ENCODE assay signal across 6 cellular contexts in the genomic region with DNA sequence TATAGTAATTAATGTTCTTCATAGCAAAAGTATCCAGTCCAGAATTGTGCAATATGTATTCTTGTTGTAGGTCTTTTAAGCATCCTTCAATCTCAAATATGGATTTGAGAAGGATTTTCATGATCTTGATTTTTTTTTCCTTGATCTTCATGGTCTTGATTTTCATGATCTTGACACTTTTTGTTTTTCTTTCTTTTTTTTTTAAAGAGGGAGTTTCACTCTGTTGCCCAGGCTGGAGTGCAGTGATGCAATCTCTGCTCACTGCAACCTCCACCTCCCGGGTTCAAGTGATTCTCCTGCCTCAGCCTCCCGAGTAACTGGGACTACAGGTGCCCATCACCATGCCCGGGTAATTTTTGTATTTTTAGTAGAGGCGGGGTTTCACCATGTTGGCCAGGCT. TPM values are rescaled to one million over a fixed set of nuclear protein-coding genes. Genes with fewer than 3 reads are reported as not detected.
DNase-seq lines count a peak whose midpoint lies in the region; ATAC-seq, FAIRE-seq and TF ChIP-seq lines count a peak whose summit lies in the region.
"Not testable (repeated sequence)": the region's sequence is repeated elsewhere in the genome, so short reads cannot be mapped to it uniquely, and the experiment has no call there.

No MANE protein-coding gene starts in this region.

- not testable (repeated sequence) for H2BK120ac ChIP-seq in IMR-90 (ENCODE audit: low read depth, low read length)

- in situ Hi-C loops in IMR-90 (cut with MboI; ENCODE audit: low sequenced_read_pairs); K562 (cut with MboI): not testable (repeated sequence)

- not testable (repeated sequence) for TF ChIP-seq POLR2A in IMR-90 (IDR thresholded peaks at IDR 0.05; ENCODE audit: low read depth, low read length); K562 (conservative IDR thresholded peaks at IDR 0.05)

- H3K18ac ChIP-seq in IMR-90 (ENCODE audit: low read depth, low read length): not testable (repeated sequence)

- H2AFZ ChIP-seq in IMR-90 (replicated peaks; ENCODE audit: low read length, poor library complexity); K562 (ENCODE audit: low read depth, low read length): not testable (repeated sequence)

- H3K4me3 ChIP-seq in IMR-90 (ENCODE audit: insufficient read depth, low read depth, low read length); K562; right atrium auricular region: not testable (repeated sequence)

- intact Hi-C loops in IMR-90 (cut with micrococcal nuclease); activated B cell treated with CpG ODN at 0.5 μM for 24 hours (cut with micrococcal nuclease); K562 (cut with micrococcal nuclease); natural killer cell (cut with micrococcal nuclease): not testable (repeated sequence)

- H2AK5ac ChIP-seq in IMR-90 (ENCODE audit: low read depth, low read length): not testable (repeated sequence)

- POLR2A ChIA-PET in IMR-90 (lab: Charles Lee; ENCODE audit: unreplicated experiment): not testable (repeated sequence)
- POLR2A ChIA-PET in activated B cell treated with CpG ODN at 0.5 μM for 24 hours (lab: Charles Lee) (interaction anchor here (2.5 kb wide), 1 partner anchor 11 kb away, joined by 14 read pairs; a partner anchor contains a TSS), K562 (lab: Yijun Ruan, JAX) (interaction anchor here (0.8 kb wide), 1 partner anchor 61 kb away, joined by 4 read pairs; no protein-coding TSS in a partner anchor)

- H4K8ac ChIP-seq in IMR-90 (ENCODE audit: low read depth in 2 of 2, low read length in 2 of 2): not testable (repeated sequence)

- H3K36me3 ChIP-seq in IMR-90 (ENCODE audit: control insufficient read depth, insufficient read depth, low read length); K562 (ENCODE audit: control insufficient read depth, insufficient read depth, low read length); right atrium auricular region: not testable (repeated sequence)

- H3K9me3 ChIP-seq in IMR-90 (ENCODE audit: control insufficient read depth, insufficient read depth, low read length); K562 (replicated peaks; ENCODE audit: control insufficient read depth, insufficient read depth, low read depth, low read length); right atrium auricular region: not testable (repeated sequence)

- not testable (repeated sequence) for H3K9me3 Mint-ChIP-seq in activated B cell treated with CpG ODN at 0.5 μM for 24 hours; activated T-cell treated with anti-CD3 and anti-CD28 coated beads, Interleukin-2, amount 50 U/mL, for 72 hours; natural killer cell

- H2AK9ac ChIP-seq in IMR-90 (replicated peaks; ENCODE audit: low read depth, low read length, poor library complexity): not testable (repeated sequence)

- H4K5ac ChIP-seq in IMR-90 (ENCODE audit: low read depth, low read length): not testable (repeated sequence)

- peaks cover 15 to 33% of the 10 kb centered on the region in 2 experiments for H3K79me1 ChIP-seq in IMR-90 (ENCODE audit: low read depth in 1 of 2, low read length in 2 of 2)

- not testable (repeated sequence) for TF ChIP-seq CTCF in IMR-90 (conservative IDR thresholded peaks at IDR 0.05; ENCODE audit: low read depth, low read length); activated B cell treated with CpG ODN at 0.5 μM for 24 hours (IDR thresholded peaks at IDR 0.05); K562 (IDR thresholded peaks at IDR 0.05 in 2 of 3, conservative IDR thresholded peaks at IDR 0.05 in 1 of 3; ENCODE audit: insufficient read depth in 2 of 3, low read depth in 1 of 3, low read length in 3 of 3); right atrium auricular region (IDR thresholded peaks at IDR 0.05); natural killer cell (IDR thresholded peaks at IDR 0.05)

- H2BK5ac ChIP-seq in IMR-90 (ENCODE audit: low read depth, low read length, poor library complexity, severe bottlenecking): not testable (repeated sequence)

- not testable (repeated sequence) for H3K4me3 Mint-ChIP-seq in activated B cell treated with CpG ODN at 0.5 μM for 24 hours; activated T-cell treated with anti-CD3 and anti-CD28 coated beads, Interleukin-2, amount 50 U/mL, for 72 hours; natural killer cell

- dilution Hi-C loops in IMR-90 (cut with HindIII; ENCODE audit: low sequenced_read_pairs, unreplicated experiment): not testable (repeated sequence)

- not testable (repeated sequence) for H3K14ac ChIP-seq in IMR-90 (replicated peaks; ENCODE audit: low read depth, low read length)

- H3K4me1 Mint-ChIP-seq in activated B cell treated with CpG ODN at 0.5 μM for 24 hours (peaks cover 54% of the 10 kb centered on the region), natural killer cell (peaks cover 35 to 47% of the 10 kb centered on the region in 2 donors)
- H3K4me1 Mint-ChIP-seq in activated T-cell treated with anti-CD3 and anti-CD28 coated beads, Interleukin-2, amount 50 U/mL, for 72 hours (ENCODE audit: low read depth): peaks cover 41% of the 10 kb centered on the region

- peaks cover 65% of the 10 kb centered on the region for H3K79me2 ChIP-seq in K562 (ENCODE audit: control insufficient read depth, insufficient read depth, low read length)

- CTCF ChIA-PET in IMR-90 (lab: Yijun Ruan, JAX): interaction anchor here (0.5 kb wide), 1 partner anchor 1344 kb away, joined by 3 read pairs; no protein-coding TSS in a partner anchor
- CTCF ChIA-PET in activated B cell treated with CpG ODN at 0.5 μM for 24 hours (lab: Charles Lee); K562 (lab: Yijun Ruan, JAX; ENCODE audit: low intra/inter-chr PET ratio): not testable (repeated sequence)

- TF ChIP-seq RAD21 in IMR-90 (IDR thresholded peaks at IDR 0.05; ENCODE audit: low read length); K562 (CRISPR knock-in tag; conservative IDR thresholded peaks at IDR 0.05 in 1 of 2, IDR thresholded peaks at IDR 0.05 in 1 of 2): not testable (repeated sequence)

- no CpG with 5 or more reads among the region's 4 CpGs for WGBS in IMR-90 (ENCODE audit: extremely low coverage in 2 of 2, insufficient read length in 1 of 2), 2 experiments
- 63% methylated on average over 4 of the region's 4 CpGs for WGBS in K562 (ENCODE audit: insufficient coverage, low coverage, missing lambda C conversion rate)

- not testable (repeated sequence) for H3K27me3 ChIP-seq in IMR-90 (ENCODE audit: control insufficient read depth, insufficient read depth, low read length); K562 (ENCODE audit: control insufficient read depth in 2 of 2, insufficient read depth in 2 of 2, low read length in 2 of 2); right atrium auricular region

- FAIRE-seq in K562 (lab: Jason Lieb, UNC): not testable (repeated sequence)

- not testable (repeated sequence) for H4K91ac ChIP-seq in IMR-90 (ENCODE audit: insufficient read depth, low read depth, low read length)

- not testable (repeated sequence) for H3K23ac ChIP-seq in IMR-90 (ENCODE audit: low read depth, low read length)

- not testable (repeated sequence) for H3K4me1 ChIP-seq in IMR-90 (ENCODE audit: control insufficient read depth, insufficient read depth, low read length)
- H3K4me1 ChIP-seq in K562 (replicated peaks in 1 of 2; ENCODE audit: control insufficient read depth in 2 of 2, insufficient read depth in 2 of 2, low read length in 2 of 2) (peaks cover 4 to 11% of the 10 kb centered on the region in 2 experiments; a peak in 4 of 5 replicates), right atrium auricular region (peaks cover 0 to 11% of the 10 kb centered on the region in 2 donors)

- not testable (repeated sequence) for H2BK20ac ChIP-seq in IMR-90 (ENCODE audit: low read depth, low read length)

- H3K27me3 Mint-ChIP-seq in activated B cell treated with CpG ODN at 0.5 μM for 24 hours; activated T-cell treated with anti-CD3 and anti-CD28 coated beads, Interleukin-2, amount 50 U/mL, for 72 hours (ENCODE audit: low read depth); natural killer cell (ENCODE audit: low read depth in 2 of 2): not testable (repeated sequence)

- not testable (repeated sequence) for TF ChIP-seq EP300 in K562 (IDR thresholded peaks at IDR 0.05; ENCODE audit: low read length)

- not testable (repeated sequence) for DNase-seq in IMR-90; activated B cell treated with CpG ODN at 0.5 μM for 24 hours; activated T-cell treated with anti-CD3 and anti-CD28 coated beads, Interleukin-2, amount 50 U/mL, for 72 hours; K562 (ENCODE audit: extremely low read depth in 1 of 4, low spot score in 3 of 4); natural killer cell
- DNase-seq in right atrium auricular region (ENCODE audit: low spot score): peak; percentile 13

- not testable (repeated sequence) for H3K27ac ChIP-seq in IMR-90 (ENCODE audit: insufficient read depth, low read length); K562 (ENCODE audit: extremely low read depth, low read depth, low read length); right atrium auricular region

- not testable (repeated sequence) for ATAC-seq in IMR-90 (ENCODE audit: low read depth); activated B cell treated with CpG ODN at 0.5 μM for 24 hours (ENCODE audit: low read depth); activated T-cell treated with anti-CD3 and anti-CD28 coated beads, Interleukin-2, amount 50 U/mL, for 72 hours (replicated peaks in 1 of 2); K562; natural killer cell

- not testable (repeated sequence) for H3K36me3 Mint-ChIP-seq in activated B cell treated with CpG ODN at 0.5 μM for 24 hours (ENCODE audit: low read depth); activated T-cell treated with anti-CD3 and anti-CD28 coated beads, Interleukin-2, amount 50 U/mL, for 72 hours (ENCODE audit: insufficient read depth in 2 of 2); natural killer cell

- not testable (repeated sequence) for BruUV-seq in IMR-90 (replicated peaks; lab: Mats Ljungman, UMichigan); K562 (replicated peaks; lab: Mats Ljungman, UMichigan)

- not testable (repeated sequence) for H3K9ac ChIP-seq in IMR-90 (ENCODE audit: low read depth, low read length); K562 (ENCODE audit: insufficient read depth in 1 of 2, low read depth in 2 of 2, low read length in 2 of 2)

- not testable (repeated sequence) for H4K20me1 ChIP-seq in IMR-90 (ENCODE audit: insufficient read depth, low read length); K562 (replicated peaks; ENCODE audit: control insufficient read depth, insufficient read depth, low read length)

- H3K4me2 ChIP-seq in IMR-90 (ENCODE audit: low read depth, low read length); K562 (ENCODE audit: insufficient read depth, low read length): not testable (repeated sequence)

- H3K56ac ChIP-seq in IMR-90 (ENCODE audit: extremely low read depth, insufficient read depth, low read length): not testable (repeated sequence)

- H3K27ac Mint-ChIP-seq in activated B cell treated with CpG ODN at 0.5 μM for 24 hours: peak overlapping the region; percentile 50
- H3K27ac Mint-ChIP-seq in activated T-cell treated with anti-CD3 and anti-CD28 coated beads, Interleukin-2, amount 50 U/mL, for 72 hours: peak overlapping the region; percentile 76
- peak overlapping the region; percentile 21 to 53 for H3K27ac Mint-ChIP-seq in natural killer cell

- not testable (repeated sequence) for H3K4ac ChIP-seq in IMR-90 (ENCODE audit: low read depth, low read length)

- not testable (repeated sequence) for H2BK15ac ChIP-seq in IMR-90 (ENCODE audit: low read depth, low read length)

- H3K9me1 ChIP-seq in IMR-90 (ENCODE audit: insufficient read depth, low read length); K562 (ENCODE audit: control insufficient read depth, insufficient read depth, low read length): not testable (repeated sequence)

RNA-seq across cellular contexts. Expression of a gene that starts 10.8 kb away (rescaled TPM):
- total RNA-seq in IMR-90 (2012; rRNA removed) (23.8 and 26.7 TPM in 2 replicates), activated B cell treated with CpG ODN at 0.5 μM for 24 hours (90.7 and 113 TPM in 2 replicates), K562 (2014; rRNA removed) (12.1 and 14.9 TPM in 2 replicates), K562 (2014; rRNA removed; fragmentation: Illumina TruSeq; extraction: Trizol) (16.9 and 17.0 TPM in 2 replicates), K562 (2015; rRNA removed; fragmentation: Illumina TruSeq; extraction: Trizol) (13.8 and 14.4 TPM in 2 replicates), K562 (2021) (14.1 and 14.2 TPM in 2 replicates), right atrium auricular region (10 to 100 TPM; 11.0 to 11.9 TPM), natural killer cell (100 to 1,000 TPM; 115 to 137 (median 116) TPM)
- polyA plus RNA-seq in IMR-90 (2012; rRNA removed) (11.3 and 11.8 TPM in 2 replicates), K562 (2011; rRNA removed) (12.6 and 13.4 TPM in 2 replicates), K562 (2014; fragmentation: Illumina TruSeq; extraction: Trizol) (11.3 and 12.8 TPM in 2 replicates), K562 (2014; fragmentation: Nextera tagmentation; extraction: Ambion mirVana) (1 to 10 TPM; 5.4 to 5.9 TPM), K562 (2014; rRNA removed) (8.6 and 9.9 TPM in 2 replicates)
- polyA plus RNA-seq in IMR-90 (2012; cell fraction: cytosol; rRNA removed): 3.0 and 4.4 TPM in 2 replicates
- 14.3 and 56.7 TPM in 2 replicates for polyA plus RNA-seq in IMR-90 (2012; cell fraction: nucleus; rRNA removed; ENCODE audit: low replicate concordance)
- 10 to 100 TPM; 42.9 to 46.7 TPM for total RNA-seq in activated T-cell treated with anti-CD3 and anti-CD28 coated beads, Interleukin-2, amount 50 U/mL, for 72 hours
- total RNA-seq in K562 (2011; cell fraction: chromatin; rRNA removed; ENCODE audit: low replicate concordance): 86.3 and 141 TPM in 2 replicates
- 36.9 and 47.4 TPM in 2 replicates for total RNA-seq in K562 (2011; cell fraction: nucleolus; rRNA removed)
- total RNA-seq in K562 (2011; cell fraction: nucleoplasm; rRNA removed): 68.0 and 71.1 TPM in 2 replicates
- polyA plus RNA-seq in K562 (2011; cell fraction: cytosol; rRNA removed): 6.5 and 8.6 TPM in 2 replicates
- 30.1 and 34.6 TPM in 2 replicates for polyA plus RNA-seq in K562 (2011; cell fraction: nucleus; rRNA removed)
- polyA plus RNA-seq in K562 (2012): 8.9 and 9.2 TPM in 2 replicates
- polyA minus RNA-seq in K562 (2011; rRNA and poly(A)+ RNA removed): 56.7 and 89.0 TPM in 2 replicates
- polyA minus RNA-seq in K562 (2011; cell fraction: cytosol; rRNA and poly(A)+ RNA removed): 15.5 and 16.0 TPM in 2 replicates
- 69.3 and 101 TPM in 2 replicates for polyA minus RNA-seq in K562 (2011; cell fraction: nucleus; rRNA and poly(A)+ RNA removed)
